1 cellular context compared by ENCODE assay signal in genomic region chr5:96064905-96065304, GRCh38.
TF ChIP-seq lines count a peak whose summit lies in the region.

No MANE protein-coding gene starts in this region.

TF ChIP-seq in GM12878, 131 proteins besides CTCF, POLR2A, EP300 and RAD21:
- TF ChIP-seq FOS (IDR thresholded peaks at IDR 0.05; ENCODE audit: borderline replicate concordance, extremely low read depth, insufficient read length) = no peak
- TF ChIP-seq CEBPB (IDR thresholded peaks at IDR 0.05; ENCODE audit: borderline replicate concordance in 1 of 2, low read depth in 2 of 2, low read length in 2 of 2) = no peak
- no peak for TF ChIP-seq KLF5 (IDR thresholded peaks at IDR 0.05; ENCODE audit: partially characterized antibody)
- no peak for TF ChIP-seq HDGF (IDR thresholded peaks at IDR 0.05)
- TF ChIP-seq, protein P1, sequence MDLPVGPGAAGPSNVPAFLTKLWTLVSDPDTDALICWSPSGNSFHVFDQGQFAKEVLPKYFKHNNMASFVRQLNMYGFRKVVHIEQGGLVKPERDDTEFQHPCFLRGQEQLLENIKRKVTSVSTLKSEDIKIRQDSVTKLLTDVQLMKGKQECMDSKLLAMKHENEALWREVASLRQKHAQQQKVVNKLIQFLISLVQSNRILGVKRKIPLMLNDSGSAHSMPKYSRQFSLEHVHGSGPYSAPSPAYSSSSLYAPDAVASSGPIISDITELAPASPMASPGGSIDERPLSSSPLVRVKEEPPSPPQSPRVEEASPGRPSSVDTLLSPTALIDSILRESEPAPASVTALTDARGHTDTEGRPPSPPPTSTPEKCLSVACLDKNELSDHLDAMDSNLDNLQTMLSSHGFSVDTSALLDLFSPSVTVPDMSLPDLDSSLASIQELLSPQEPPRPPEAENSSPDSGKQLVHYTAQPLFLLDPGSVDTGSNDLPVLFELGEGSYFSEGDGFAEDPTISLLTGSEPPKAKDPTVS (IDR thresholded peaks at IDR 0.05; ENCODE audit: low read depth, low read length) = no peak
- no peak for TF ChIP-seq IRF4 (IDR thresholded peaks at IDR 0.05; ENCODE audit: low read depth, low read length)
- TF ChIP-seq JUNB (IDR thresholded peaks at IDR 0.05) = no peak
- TF ChIP-seq, protein P2, sequence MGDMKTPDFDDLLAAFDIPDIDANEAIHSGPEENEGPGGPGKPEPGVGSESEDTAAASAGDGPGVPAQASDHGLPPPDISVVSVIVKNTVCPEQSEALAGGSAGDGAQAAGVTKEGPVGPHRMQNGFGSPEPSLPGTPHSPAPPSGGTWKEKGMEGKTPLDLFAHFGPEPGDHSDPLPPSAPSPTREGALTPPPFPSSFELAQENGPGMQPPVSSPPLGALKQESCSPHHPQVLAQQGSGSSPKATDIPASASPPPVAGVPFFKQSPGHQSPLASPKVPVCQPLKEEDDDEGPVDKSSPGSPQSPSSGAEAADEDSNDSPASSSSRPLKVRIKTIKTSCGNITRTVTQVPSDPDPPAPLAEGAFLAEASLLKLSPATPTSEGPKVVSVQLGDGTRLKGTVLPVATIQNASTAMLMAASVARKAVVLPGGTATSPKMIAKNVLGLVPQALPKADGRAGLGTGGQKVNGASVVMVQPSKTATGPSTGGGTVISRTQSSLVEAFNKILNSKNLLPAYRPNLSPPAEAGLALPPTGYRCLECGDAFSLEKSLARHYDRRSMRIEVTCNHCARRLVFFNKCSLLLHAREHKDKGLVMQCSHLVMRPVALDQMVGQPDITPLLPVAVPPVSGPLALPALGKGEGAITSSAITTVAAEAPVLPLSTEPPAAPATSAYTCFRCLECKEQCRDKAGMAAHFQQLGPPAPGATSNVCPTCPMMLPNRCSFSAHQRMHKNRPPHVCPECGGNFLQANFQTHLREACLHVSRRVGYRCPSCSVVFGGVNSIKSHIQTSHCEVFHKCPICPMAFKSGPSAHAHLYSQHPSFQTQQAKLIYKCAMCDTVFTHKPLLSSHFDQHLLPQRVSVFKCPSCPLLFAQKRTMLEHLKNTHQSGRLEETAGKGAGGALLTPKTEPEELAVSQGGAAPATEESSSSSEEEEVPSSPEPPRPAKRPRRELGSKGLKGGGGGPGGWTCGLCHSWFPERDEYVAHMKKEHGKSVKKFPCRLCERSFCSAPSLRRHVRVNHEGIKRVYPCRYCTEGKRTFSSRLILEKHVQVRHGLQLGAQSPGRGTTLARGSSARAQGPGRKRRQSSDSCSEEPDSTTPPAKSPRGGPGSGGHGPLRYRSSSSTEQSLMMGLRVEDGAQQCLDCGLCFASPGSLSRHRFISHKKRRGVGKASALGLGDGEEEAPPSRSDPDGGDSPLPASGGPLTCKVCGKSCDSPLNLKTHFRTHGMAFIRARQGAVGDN (IDR thresholded peaks at IDR 0.05) = no peak
- TF ChIP-seq TCF3 (IDR thresholded peaks at IDR 0.05; ENCODE audit: borderline replicate concordance, insufficient read depth, low read depth, low read length) = no peak
- no peak for TF ChIP-seq HCFC1 (IDR thresholded peaks at IDR 0.05; ENCODE audit: low read length)
- TF ChIP-seq TBL1XR1 (IDR thresholded peaks at IDR 0.05; ENCODE audit: low read depth, low read length) = no peak
- TF ChIP-seq FOXK2 (IDR thresholded peaks at IDR 0.05) = no peak
- TF ChIP-seq EGR1 (IDR thresholded peaks at IDR 0.05; ENCODE audit: borderline replicate concordance in 1 of 2, low read depth in 2 of 2, low read length in 2 of 2) = no peak
- TF ChIP-seq ZBED1 (IDR thresholded peaks at IDR 0.05; ENCODE audit: borderline replicate concordance) = no peak
